Comparison of ENCODE assay signal across 8 cellular contexts in the genomic region with DNA sequence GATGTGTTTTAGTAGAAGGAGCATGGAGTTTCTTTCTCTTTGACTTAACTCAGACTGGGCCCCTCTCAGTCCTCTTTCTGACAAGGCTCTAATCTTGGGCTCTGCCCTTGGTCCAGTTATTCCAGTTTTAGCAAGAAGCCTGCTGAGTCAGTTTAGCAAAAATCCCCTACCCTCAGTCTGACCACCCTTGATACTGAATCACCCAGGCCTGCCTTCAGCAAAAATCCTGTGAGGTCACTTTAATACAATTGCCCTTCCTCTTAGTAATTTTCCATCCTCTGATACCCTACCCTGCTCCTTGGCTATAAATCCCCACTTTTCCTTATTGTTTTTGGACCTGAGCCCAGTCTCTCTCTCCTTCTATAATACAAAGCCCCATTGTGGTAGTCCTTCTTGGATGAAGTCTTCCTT.
DNase-seq lines count a peak whose midpoint lies in the region; ATAC-seq and TF ChIP-seq lines count a peak whose summit lies in the region.

No MANE protein-coding gene starts in this region.

- H3K9me2 ChIP-seq in GM23248 (ENCODE audit: insufficient read depth) (no peaks in the 10 kb centered on the region), PC-9 (ENCODE audit: insufficient read depth) (no peaks in the 10 kb centered on the region; the same call in 1 of the 2 replicates)

- H3K4me2 ChIP-seq in GM23248 (ENCODE audit: unreplicated experiment), result peak overlapping the region; percentile 64
- peak overlapping the region; percentile 74 for H3K4me2 ChIP-seq in PC-9
- no peak overlapping the region for H3K4me2 ChIP-seq in mesendoderm (ENCODE audit: low read length)

- in situ Hi-C loops in GM23248 (cut with MboI), result no loop called here

- H3K79me2 ChIP-seq in GM23248 (ENCODE audit: insufficient read depth), result no peaks in the 10 kb centered on the region
- no peaks in the 10 kb centered on the region for H3K79me2 ChIP-seq in PC-9 (ENCODE audit: low read depth)
- no peaks in the 10 kb centered on the region for H3K79me2 ChIP-seq in mesendoderm (ENCODE audit: control insufficient read depth, insufficient read depth, low read length)

- no peak overlapping the region for H3K4ac ChIP-seq in mesendoderm (ENCODE audit: low read depth, low read length)

- no peak overlapping the region for H3K56ac ChIP-seq in mesendoderm (ENCODE audit: low read length)

- TF ChIP-seq CTCF in PC-9 (conservative IDR thresholded peaks at IDR 0.05), result no peak
- TF ChIP-seq CTCF in esophagus squamous epithelium (IDR thresholded peaks at IDR 0.05), result no peak
- no peak for TF ChIP-seq CTCF in retinal pigment epithelial cell (conservative IDR thresholded peaks at IDR 0.05; ENCODE audit: low read depth, low read length)
- no peak for TF ChIP-seq CTCF in psoas muscle (IDR thresholded peaks at IDR 0.05)

- no peak overlapping the region for H3K23ac ChIP-seq in mesendoderm (ENCODE audit: low read length)

- H2BK120ac ChIP-seq in mesendoderm (ENCODE audit: low read depth, low read length), result no peak overlapping the region

- H3K36me3 ChIP-seq in GM23248 (ENCODE audit: low read depth) (no peaks in the 10 kb centered on the region), PC-9 (ENCODE audit: low read depth) (0 out of 2 replicates have a peak, but pooled peaks cover 8% of the 10 kb centered on the region), esophagus squamous epithelium (no peaks in the 10 kb centered on the region), mesendoderm (ENCODE audit: control insufficient read depth, insufficient read depth, low read length) (no peaks in the 10 kb centered on the region), psoas muscle (ENCODE audit: insufficient read depth in 1 of 2, low read depth in 1 of 2) (no peaks in the 10 kb centered on the region)

- TF ChIP-seq POLR2A in esophagus squamous epithelium (IDR thresholded peaks at IDR 0.05), result no peak

- no peak overlapping the region for H4K8ac ChIP-seq in mesendoderm (ENCODE audit: low read depth, low read length)

- ATAC-seq in psoas muscle (no peak), HG03139 (IDR thresholded peaks at IDR 0.05; ENCODE audit: unreplicated experiment) (no peak), GM21825 (IDR thresholded peaks at IDR 0.05; ENCODE audit: unreplicated experiment) (no peak)

- H4K20me1 ChIP-seq in GM23248 (ENCODE audit: insufficient read depth) (no peaks in the 10 kb centered on the region), PC-9 (ENCODE audit: insufficient read depth) (no peaks in the 10 kb centered on the region)

- no TSS peak for BruUV-seq in PC-9 (replicated peaks; lab: Mats Ljungman, UMichigan)

- H2BK5ac ChIP-seq in mesendoderm (ENCODE audit: low read length), result no peak overlapping the region

- peak overlapping the region; percentile 82 for H3K27ac ChIP-seq in GM23248
- peak overlapping the region; percentile 95 for H3K27ac ChIP-seq in PC-9
- peak overlapping the region in 3 of 4 donors; percentile 47 to 63 (median 49) for H3K27ac ChIP-seq in esophagus squamous epithelium
- H3K27ac ChIP-seq in mesendoderm (ENCODE audit: low read depth, low read length), result no peak overlapping the region
- H3K27ac ChIP-seq in psoas muscle, result no peak overlapping the region

- peak overlapping the region; percentile 43 for H3K9ac ChIP-seq in GM23248
- no peak overlapping the region for H3K9ac ChIP-seq in mesendoderm (ENCODE audit: low read length)

- no peak overlapping the region for H2BK15ac ChIP-seq in mesendoderm (replicated peaks; ENCODE audit: low read depth)

- H3K4me1 ChIP-seq in GM23248 (ENCODE audit: insufficient read depth), result peaks cover 24% of the 10 kb centered on the region
- H3K4me1 ChIP-seq in PC-9 (replicated peaks; ENCODE audit: insufficient read depth), result peaks cover 48% of the 10 kb centered on the region
- peaks cover 0 to 22% (median 7%) of the 10 kb centered on the region in 3 donors for H3K4me1 ChIP-seq in esophagus squamous epithelium
- no peaks in the 10 kb centered on the region for H3K4me1 ChIP-seq in mesendoderm (ENCODE audit: control insufficient read depth, low read depth, low read length)
- no peaks in the 10 kb centered on the region for H3K4me1 ChIP-seq in psoas muscle

- CTCF ChIA-PET in PC-9 (lab: Charles Lee), result no interaction called here

- DNase-seq in GM23248, result peak; percentile 78
- DNase-seq in PC-9, result peak; percentile 64 to 97
- DNase-seq in esophagus squamous epithelium (lab: John Stamatoyannopoulos, UW), result no peak
- DNase-seq in retinal pigment epithelial cell (ENCODE audit: low read depth), result peak; percentile 96
- DNase-seq in mesendoderm, result no peak
- no peak for DNase-seq in psoas muscle

- intact Hi-C loops in PC-9 (cut with micrococcal nuclease; ENCODE audit: unreplicated experiment), result loop anchor here (5.0 kb wide), 2 partner anchors 140 to 1240 kb away; no protein-coding TSS in a partner anchor
- intact Hi-C loops in esophagus squamous epithelium (cut with DNase I), result no loop called here
- intact Hi-C loops in psoas muscle (cut with DNase I), result no loop called here

- peak overlapping the region; percentile 69 for H2AFZ ChIP-seq in GM23248
- peak overlapping the region; percentile 49 for H2AFZ ChIP-seq in PC-9

- H3F3A ChIP-seq in GM23248 (ENCODE audit: insufficient read depth), result peaks cover 10% of the 10 kb centered on the region
- H3F3A ChIP-seq in PC-9 (ENCODE audit: insufficient read depth, low read depth), result peaks cover 37% of the 10 kb centered on the region

- H3K79me1 ChIP-seq in mesendoderm (ENCODE audit: low read length), result no peaks in the 10 kb centered on the region

- H3K9me3 ChIP-seq in GM23248 (ENCODE audit: low read depth), result no peaks in the 10 kb centered on the region
- peaks cover 30% of the 10 kb centered on the region for H3K9me3 ChIP-seq in PC-9 (ENCODE audit: insufficient read depth, low read depth)
- no peaks in the 10 kb centered on the region for H3K9me3 ChIP-seq in esophagus squamous epithelium
- no peaks in the 10 kb centered on the region for H3K9me3 ChIP-seq in psoas muscle

- POLR2A ChIA-PET in PC-9 (lab: Charles Lee; ENCODE audit: unreplicated experiment), result no interaction called here

- H4K5ac ChIP-seq in mesendoderm (ENCODE audit: low read length), result no peak overlapping the region

- no peak overlapping the region for H2AK5ac ChIP-seq in mesendoderm (ENCODE audit: low read length)

- no peak overlapping the region for H3K18ac ChIP-seq in mesendoderm (ENCODE audit: low read length)

- peak overlapping the region; percentile 22; the same call in 1 of the 2 replicates for H3K4me3 ChIP-seq in GM23248
- H3K4me3 ChIP-seq in PC-9, result peak overlapping the region; percentile 37; the same call in 1 of the 2 replicates
- H3K4me3 ChIP-seq in esophagus squamous epithelium, result no peak overlapping the region
- H3K4me3 ChIP-seq in retinal pigment epithelial cell (ENCODE audit: low read length), result no peak overlapping the region
- H3K4me3 ChIP-seq in mesendoderm (ENCODE audit: low read length), result no peak overlapping the region
- no peak overlapping the region for H3K4me3 ChIP-seq in psoas muscle

- H3K27me3 ChIP-seq in GM23248 (replicated peaks; ENCODE audit: insufficient read depth) (no peaks in the 10 kb centered on the region), PC-9 (ENCODE audit: insufficient read depth, low read depth) (no peaks in the 10 kb centered on the region), esophagus squamous epithelium (no peaks in the 10 kb centered on the region), mesendoderm (ENCODE audit: insufficient read depth, low read length, poor library complexity) (no peaks in the 10 kb centered on the region), psoas muscle (ENCODE audit: insufficient read depth in 3 of 3, low read length in 2 of 3) (no peaks in the 10 kb centered on the region)

Comparison
In these comparisons a context has a peak if more than half of its experiments do, and no peak if none do; other contexts are left out.
1. DNase-seq: peak in GM23248 (single experiment), PC-9 (2 of 2) and retinal pigment epithelial cell (single experiment); none in esophagus squamous epithelium (single experiment), mesendoderm (single experiment) and psoas muscle (0 of 2).
2. H3K27ac ChIP-seq: peak in GM23248 (single experiment), PC-9 (single experiment) and esophagus squamous epithelium (3 of 4); none in mesendoderm (single experiment) and psoas muscle (single experiment).
3. H3K4me3 ChIP-seq: peak in GM23248 (single experiment) and PC-9 (single experiment); none in esophagus squamous epithelium (0 of 4), retinal pigment epithelial cell (single experiment), mesendoderm (single experiment) and psoas muscle (single experiment).